18 cellular contexts compared by ENCODE assay signal in genomic region chr3:170044280-170044679, GRCh38. TPM values are rescaled to one million over a fixed set of nuclear protein-coding genes. Genes with fewer than 3 reads are reported as not detected.
DNase-seq lines count a peak whose midpoint lies in the region; ATAC-seq, FAIRE-seq and TF ChIP-seq lines count a peak whose summit lies in the region.
"Had no signal": no experiment of that assay in that cellular context is flagged by ENCODE, and none has a peak within 500 bp of the region (broad histone marks: within the 10 kb centered on the region; RNA-seq: fewer than 3 reads in every experiment).

No MANE protein-coding gene starts in this region.

- H3K27ac ChIP-seq in BLaER1: peak overlapping the region; percentile 24; the same call in 1 of the 2 replicates
- no peak overlapping the region for H3K27ac ChIP-seq in osteoblast (ENCODE audit: low read depth, low read length)
- H3K27ac ChIP-seq: RWPE1 had no signal

- H4K20me1 ChIP-seq in BLaER1: no peaks in the 10 kb centered on the region; the same call in 1 of the 2 replicates
- no peaks in the 10 kb centered on the region for H4K20me1 ChIP-seq in osteoblast (ENCODE audit: insufficient read depth, low read length)

- H3K27me3 ChIP-seq in BLaER1: peaks cover 24% of the 10 kb centered on the region
- peaks cover 29% of the 10 kb centered on the region for H3K27me3 ChIP-seq in osteoblast (ENCODE audit: insufficient read depth, low read length)

- POLR2A ChIA-PET in activated B cell treated with CpG ODN at 0.5 μM for 24 hours (lab: Charles Lee): interaction anchor here (0.6 to 5.4 kb wide), 14 partner anchors 12 to 312 kb away, joined by 3 to 121 read pairs (median 6); partner anchors contain the start of genes SEC62 and TERC

- H3K27me3 Mint-ChIP-seq in activated B cell treated with CpG ODN at 0.5 μM for 24 hours: no peaks in the 10 kb centered on the region
- H3K27me3 Mint-ChIP-seq: activated naive CD4-positive, alpha-beta T cell treated with anti-CD3 and anti-CD28 coated beads, Interleukin-2, amount 10 ng/mL, durations not matched to agents 7 days and 5 days; T-helper 17 cell had no signal

- H2AFZ ChIP-seq in osteoblast (ENCODE audit: low read length): no peak overlapping the region

- TF ChIP-seq CTCF in GM12875 (IDR thresholded peaks at IDR 0.05; ENCODE audit: borderline replicate concordance, insufficient read depth, low read depth, low read length) (no peak), activated B cell treated with CpG ODN at 0.5 μM for 24 hours (IDR thresholded peaks at IDR 0.05) (no peak), osteoblast (IDR thresholded peaks at IDR 0.05; ENCODE audit: extremely low read depth, low read depth, low read length) (no peak), D721Med (IDR thresholded peaks at IDR 0.05; ENCODE audit: insufficient read depth, missing control alignments) (no peak)

- no peak for ATAC-seq in activated B cell treated with CpG ODN at 0.5 μM for 24 hours (ENCODE audit: low read depth)
- ATAC-seq in GM18907 (IDR thresholded peaks at IDR 0.05; ENCODE audit: unreplicated experiment): no peak
- ATAC-seq: gastroesophageal sphincter had no signal

- peaks cover 27% of the 10 kb centered on the region for H3K36me3 Mint-ChIP-seq in activated B cell treated with CpG ODN at 0.5 μM for 24 hours (ENCODE audit: low read depth)

- H3K27ac Mint-ChIP-seq in activated B cell treated with CpG ODN at 0.5 μM for 24 hours: peak overlapping the region; percentile 87
- H3K27ac Mint-ChIP-seq: T-helper 17 cell had no signal

- H3K9me3 ChIP-seq in BLaER1 (0 out of 2 replicates have a peak, but pooled peaks cover 5% of the 10 kb centered on the region), osteoblast (ENCODE audit: low read depth, low read length) (no peaks in the 10 kb centered on the region)
- H3K9me3 ChIP-seq: gastroesophageal sphincter had no signal

- H3K9me3 Mint-ChIP-seq in activated B cell treated with CpG ODN at 0.5 μM for 24 hours: no peaks in the 10 kb centered on the region
- H3K9me3 Mint-ChIP-seq: activated naive CD4-positive, alpha-beta T cell treated with anti-CD3 and anti-CD28 coated beads, Interleukin-2, amount 10 ng/mL, durations not matched to agents 7 days and 5 days had no signal

- H3K4me2 ChIP-seq in BLaER1 (peak overlapping the region; percentile 83), osteoblast (ENCODE audit: insufficient read depth, low read length) (no peak overlapping the region)

- H3K4me1 ChIP-seq in BLaER1: peaks cover 37% of the 10 kb centered on the region
- H3K4me1 ChIP-seq in osteoblast (ENCODE audit: insufficient read depth, low read length): peaks cover 2% of the 10 kb centered on the region

- H3K4me1 Mint-ChIP-seq in activated B cell treated with CpG ODN at 0.5 μM for 24 hours: peaks cover 69% of the 10 kb centered on the region

- H3K4me3 ChIP-seq in BLaER1 (no peak overlapping the region), GM12875 (ENCODE audit: low read depth, low read length) (peak overlapping the region; percentile 6), osteoblast (ENCODE audit: insufficient read depth, low read length) (no peak overlapping the region)
- H3K4me3 ChIP-seq: coronary artery, gastroesophageal sphincter had no signal

- H3K79me2 ChIP-seq in osteoblast (ENCODE audit: insufficient read depth, low read length): no peaks in the 10 kb centered on the region

- intact Hi-C loops in activated B cell treated with CpG ODN at 0.5 μM for 24 hours (cut with micrococcal nuclease): loop anchor here (2.0 kb wide), 2 partner anchors 231 to 313 kb away; partner anchors contain the start of genes LRRC34, LRRIQ4 and SKIL

- CTCF ChIA-PET in activated B cell treated with CpG ODN at 0.5 μM for 24 hours (lab: Charles Lee): interaction anchor here (0.7 to 1.5 kb wide), 6 partner anchors 10 to 182 kb away, joined by 3 to 9 read pairs (median 4); no protein-coding TSS in a partner anchor

- no peak overlapping the region for H3K9ac ChIP-seq in BLaER1

- FAIRE-seq in D721Med (lab: Jason Lieb, UNC): no peak

- H3K4me3 Mint-ChIP-seq in activated B cell treated with CpG ODN at 0.5 μM for 24 hours: peak overlapping the region; percentile 64
- H3K4me3 Mint-ChIP-seq: T-helper 17 cell had no signal

- no peak for DNase-seq in activated B cell treated with CpG ODN at 0.5 μM for 24 hours
- DNase-seq in osteoblast (ENCODE audit: insufficient read length, low spot score, missing footprints): peak; percentile 73
- no peak for DNase-seq in NCI-H524 (lab: John Stamatoyannopoulos, UW)
- no peak for DNase-seq in D721Med (ENCODE audit: insufficient read length, low spot score)
- DNase-seq in DMS153 treated with DMSO at 0.1 percent for 48 hours (lab: John Stamatoyannopoulos, UW; ENCODE audit: unreplicated experiment): no peak
- DNase-seq: activated CD4-positive, alpha-beta T cell treated with anti-CD3 and anti-CD28 coated beads for 1 hour; activated CD8-positive, alpha-beta memory T cell treated with anti-CD3 and anti-CD28 coated beads, Interleukin-2, amount 50 U/mL, for 48 hours; activated naive CD4-positive, alpha-beta T cell treated with anti-CD3 and anti-CD28 coated beads, Interleukin-2, amount 10 ng/mL, durations not matched to agents 7 days and 5 days; NCI-H2081; NCI-H69; occipital lobe; T-helper 17 cell had no signal

- H3K36me3 ChIP-seq in BLaER1 (no peaks in the 10 kb centered on the region), osteoblast (ENCODE audit: insufficient read depth, low read length) (no peaks in the 10 kb centered on the region)
- H3K36me3 ChIP-seq: gastroesophageal sphincter had no signal

RNA-seq across cellular contexts. Expression of gene GPR160, which starts 6.5 kb away (rescaled TPM):
- total RNA-seq in activated B cell treated with CpG ODN at 0.5 μM for 24 hours (63.2 and 65.5 TPM in 2 replicates), osteoblast (0.29 TPM in 1 of 2 replicates, not detected in the other)

Comparison
In these comparisons a context has a peak if more than half of its experiments do, and no peak if none do; other contexts are left out.
1. RNA of gene GPR160, which starts 6.5 kb away (total RNA-seq): 63.2 to 65.5 TPM in activated B cell treated with CpG ODN at 0.5 μM for 24 hours; 0.29 TPM in osteoblast; every median in the first group is over 10 times any median in the second.